Comparison of ENCODE assay signal across 15 cellular contexts in the genomic region with DNA sequence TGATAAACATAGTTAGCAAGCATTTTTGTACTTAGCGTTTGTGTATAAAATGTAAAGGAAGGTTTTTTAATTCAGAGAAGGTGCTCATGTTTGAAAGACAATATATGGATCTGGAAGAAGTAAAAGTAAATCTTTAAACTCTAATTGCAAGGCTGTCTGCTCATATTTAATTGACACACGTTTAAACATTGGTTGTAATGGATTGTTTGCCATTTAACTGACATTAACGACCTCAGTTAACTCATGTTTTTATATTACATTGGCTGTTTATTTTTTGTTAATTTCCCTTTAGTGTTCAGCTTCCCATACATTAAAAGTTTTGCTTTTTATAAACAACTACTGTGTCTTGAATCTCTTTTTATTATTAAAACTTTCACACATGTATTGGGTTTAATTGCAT.
DNase-seq lines count a peak whose midpoint lies in the region; ATAC-seq and TF ChIP-seq lines count a peak whose summit lies in the region.
"Had no signal": no experiment of that assay in that cellular context is flagged by ENCODE, and none has a peak within 500 bp of the region (broad histone marks: within the 10 kb centered on the region; RNA-seq: fewer than 3 reads in every experiment).

No MANE protein-coding gene starts in this region.

- no peak for TF ChIP-seq CTCF in CD4-positive, alpha-beta T cell (IDR thresholded peaks at IDR 0.05)
- no peak for TF ChIP-seq CTCF in WTC11 (IDR thresholded peaks at IDR 0.05)
- no peak for TF ChIP-seq CTCF in left lung (IDR thresholded peaks at IDR 0.05)

- POLR2A ChIA-PET in CD4-positive, alpha-beta T cell (lab: Charles Lee), result interaction anchor here (0.9 kb wide), 1 partner anchor 20 kb away, joined by 3 read pairs; no protein-coding TSS in a partner anchor
- POLR2A ChIA-PET in WTC11 (lab: Charles Lee), result interaction anchor here (1.1 to 1.7 kb wide), 2 partner anchors 36 to 52 kb away, joined by 3 to 5 read pairs; no protein-coding TSS in a partner anchor

- peaks cover 89% of the 10 kb centered on the region for H3K4me1 Mint-ChIP-seq in CD4-positive, alpha-beta T cell (ENCODE audit: low read depth)
- H3K4me1 Mint-ChIP-seq in WTC11 (peaks cover 86% of the 10 kb centered on the region), memory B cell (peaks cover 59% of the 10 kb centered on the region)

- H3K27ac Mint-ChIP-seq in CD4-positive, alpha-beta T cell, result peak overlapping the region; percentile 9
- H3K27ac Mint-ChIP-seq in WTC11, result peak overlapping the region; percentile 91
- H3K27ac Mint-ChIP-seq in memory B cell, result peak overlapping the region; percentile 25

- DNase-seq in CD4-positive, alpha-beta T cell, result no peak
- peak; percentile 26 for DNase-seq in NCI-H69 (lab: John Stamatoyannopoulos, UW)
- DNase-seq in WTC11 (ENCODE audit: low spot score), result no peak
- DNase-seq in memory B cell (ENCODE audit: low spot score in 2 of 2), result no peak
- no peak for DNase-seq in NCI-H146 (lab: John Stamatoyannopoulos, UW)
- DNase-seq in left lung, result no peak
- DNase-seq: 8988T; AML-193; Calu3; CD4-positive, CD25-positive, alpha-beta regulatory T cell; DMS 273 treated with DMSO at 0.1 percent for 48 hours had no signal

- H3K9me3 Mint-ChIP-seq in CD4-positive, alpha-beta T cell, result no peaks in the 10 kb centered on the region
- H3K9me3 Mint-ChIP-seq in WTC11 (no peaks in the 10 kb centered on the region), memory B cell (no peaks in the 10 kb centered on the region)
- H3K9me3 Mint-ChIP-seq: CD4-positive, CD25-positive, alpha-beta regulatory T cell had no signal

- no peak overlapping the region for H3K27ac ChIP-seq in CD4-positive, alpha-beta T cell (ENCODE audit: low read depth, low read length)
- no peak overlapping the region for H3K27ac ChIP-seq in left lung
- H3K27ac ChIP-seq: BLaER1 treated with 17β-estradiol and CSF1 and Interleukin-3, amounts not matched to agents 10 nM and 100 nM had no signal

- H3K27me3 ChIP-seq in CD4-positive, alpha-beta T cell (ENCODE audit: control insufficient read depth, insufficient read depth, low read length), result no peaks in the 10 kb centered on the region
- H3K27me3 ChIP-seq in left lung, result no peaks in the 10 kb centered on the region
- H3K27me3 ChIP-seq: BLaER1 treated with 17β-estradiol and CSF1 and Interleukin-3, amounts not matched to agents 10 nM and 100 nM had no signal

- intact Hi-C loops in CD4-positive, alpha-beta T cell (cut with DNase I, micrococcal nuclease), result no loop called here
- intact Hi-C loops in left lung (cut with DNase I), result no loop called here

- H3K36me3 ChIP-seq in left lung, result no peaks in the 10 kb centered on the region

- H3K4me3 Mint-ChIP-seq in CD4-positive, alpha-beta T cell, result no peak overlapping the region
- H3K4me3 Mint-ChIP-seq in WTC11 (no peak overlapping the region), memory B cell (no peak overlapping the region)

- ATAC-seq in CD4-positive, alpha-beta T cell (ENCODE audit: poor library complexity), result no peak
- ATAC-seq in WTC11 (no peak), memory B cell (ENCODE audit: low read depth) (no peak), left lung (no peak), HG03108 (IDR thresholded peaks at IDR 0.05; ENCODE audit: unreplicated experiment) (no peak)
- ATAC-seq: HCT116, HepG2 had no signal

- CTCF ChIA-PET in CD4-positive, alpha-beta T cell (lab: Charles Lee), result no interaction called here
- CTCF ChIA-PET in WTC11 (lab: Charles Lee), result interaction anchor here (1.1 kb wide), 1 partner anchor 13 kb away, joined by 3 read pairs; no protein-coding TSS in a partner anchor

- H3K4me1 ChIP-seq in left lung, result peaks cover 4 to 49% of the 10 kb centered on the region in 2 donors

- H3K36me3 Mint-ChIP-seq in CD4-positive, alpha-beta T cell (ENCODE audit: low read depth), result no peaks in the 10 kb centered on the region
- H3K36me3 Mint-ChIP-seq in WTC11 (no peaks in the 10 kb centered on the region), memory B cell (no peaks in the 10 kb centered on the region)
- H3K36me3 Mint-ChIP-seq: CD4-positive, CD25-positive, alpha-beta regulatory T cell had no signal

- H3K9me3 ChIP-seq in CD4-positive, alpha-beta T cell (ENCODE audit: control insufficient read depth, low read length), result no peaks in the 10 kb centered on the region
- no peaks in the 10 kb centered on the region for H3K9me3 ChIP-seq in left lung
- H3K9me3 ChIP-seq: BLaER1 treated with 17β-estradiol and CSF1 and Interleukin-3, amounts not matched to agents 10 nM and 100 nM had no signal

- H3K27me3 Mint-ChIP-seq in CD4-positive, alpha-beta T cell, result no peaks in the 10 kb centered on the region
- H3K27me3 Mint-ChIP-seq in WTC11 (ENCODE audit: low read depth) (no peaks in the 10 kb centered on the region), memory B cell (no peaks in the 10 kb centered on the region)
- H3K27me3 Mint-ChIP-seq: CD4-positive, CD25-positive, alpha-beta regulatory T cell had no signal

- H3K4me3 ChIP-seq in left lung, result no peak overlapping the region
- H3K4me3 ChIP-seq: BLaER1 treated with 17β-estradiol and CSF1 and Interleukin-3, amounts not matched to agents 10 nM and 100 nM had no signal

TF ChIP-seq in WTC11, 78 proteins besides CTCF, POLR2A, EP300 and RAD21 (continues in another document):
- TF ChIP-seq, protein P1, sequence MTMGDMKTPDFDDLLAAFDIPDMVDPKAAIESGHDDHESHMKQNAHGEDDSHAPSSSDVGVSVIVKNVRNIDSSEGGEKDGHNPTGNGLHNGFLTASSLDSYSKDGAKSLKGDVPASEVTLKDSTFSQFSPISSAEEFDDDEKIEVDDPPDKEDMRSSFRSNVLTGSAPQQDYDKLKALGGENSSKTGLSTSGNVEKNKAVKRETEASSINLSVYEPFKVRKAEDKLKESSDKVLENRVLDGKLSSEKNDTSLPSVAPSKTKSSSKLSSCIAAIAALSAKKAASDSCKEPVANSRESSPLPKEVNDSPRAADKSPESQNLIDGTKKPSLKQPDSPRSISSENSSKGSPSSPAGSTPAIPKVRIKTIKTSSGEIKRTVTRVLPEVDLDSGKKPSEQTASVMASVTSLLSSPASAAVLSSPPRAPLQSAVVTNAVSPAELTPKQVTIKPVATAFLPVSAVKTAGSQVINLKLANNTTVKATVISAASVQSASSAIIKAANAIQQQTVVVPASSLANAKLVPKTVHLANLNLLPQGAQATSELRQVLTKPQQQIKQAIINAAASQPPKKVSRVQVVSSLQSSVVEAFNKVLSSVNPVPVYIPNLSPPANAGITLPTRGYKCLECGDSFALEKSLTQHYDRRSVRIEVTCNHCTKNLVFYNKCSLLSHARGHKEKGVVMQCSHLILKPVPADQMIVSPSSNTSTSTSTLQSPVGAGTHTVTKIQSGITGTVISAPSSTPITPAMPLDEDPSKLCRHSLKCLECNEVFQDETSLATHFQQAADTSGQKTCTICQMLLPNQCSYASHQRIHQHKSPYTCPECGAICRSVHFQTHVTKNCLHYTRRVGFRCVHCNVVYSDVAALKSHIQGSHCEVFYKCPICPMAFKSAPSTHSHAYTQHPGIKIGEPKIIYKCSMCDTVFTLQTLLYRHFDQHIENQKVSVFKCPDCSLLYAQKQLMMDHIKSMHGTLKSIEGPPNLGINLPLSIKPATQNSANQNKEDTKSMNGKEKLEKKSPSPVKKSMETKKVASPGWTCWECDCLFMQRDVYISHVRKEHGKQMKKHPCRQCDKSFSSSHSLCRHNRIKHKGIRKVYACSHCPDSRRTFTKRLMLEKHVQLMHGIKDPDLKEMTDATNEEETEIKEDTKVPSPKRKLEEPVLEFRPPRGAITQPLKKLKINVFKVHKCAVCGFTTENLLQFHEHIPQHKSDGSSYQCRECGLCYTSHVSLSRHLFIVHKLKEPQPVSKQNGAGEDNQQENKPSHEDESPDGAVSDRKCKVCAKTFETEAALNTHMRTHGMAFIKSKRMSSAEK (CRISPR knock-in tag; IDR thresholded peaks at IDR 0.05; ENCODE audit: borderline replicate concordance), result no peak
- TF ChIP-seq RELA (CRISPR knock-in tag; IDR thresholded peaks at IDR 0.05; ENCODE audit: borderline replicate concordance), result no peak
- no peak for TF ChIP-seq TCF7 (CRISPR knock-in tag; IDR thresholded peaks at IDR 0.05; ENCODE audit: low read depth)
- no peak for TF ChIP-seq EMX1 (CRISPR knock-in tag; IDR thresholded peaks at IDR 0.05)
- TF ChIP-seq NFATC4 (CRISPR knock-in tag; IDR thresholded peaks at IDR 0.05), result no peak
- no peak for TF ChIP-seq ATF1 (CRISPR knock-in tag; IDR thresholded peaks at IDR 0.05)
- no peak for TF ChIP-seq HMGXB4 (CRISPR knock-in tag; IDR thresholded peaks at IDR 0.05)

Comparison
In these comparisons a context has a peak if more than half of its experiments do, and no peak if none do; other contexts are left out.
1. H3K27ac Mint-ChIP-seq: peak in every context shown above with its lines; median percentile 91 in WTC11; 25 in memory B cell; 9 in CD4-positive, alpha-beta T cell.